In the genomic region with DNA sequence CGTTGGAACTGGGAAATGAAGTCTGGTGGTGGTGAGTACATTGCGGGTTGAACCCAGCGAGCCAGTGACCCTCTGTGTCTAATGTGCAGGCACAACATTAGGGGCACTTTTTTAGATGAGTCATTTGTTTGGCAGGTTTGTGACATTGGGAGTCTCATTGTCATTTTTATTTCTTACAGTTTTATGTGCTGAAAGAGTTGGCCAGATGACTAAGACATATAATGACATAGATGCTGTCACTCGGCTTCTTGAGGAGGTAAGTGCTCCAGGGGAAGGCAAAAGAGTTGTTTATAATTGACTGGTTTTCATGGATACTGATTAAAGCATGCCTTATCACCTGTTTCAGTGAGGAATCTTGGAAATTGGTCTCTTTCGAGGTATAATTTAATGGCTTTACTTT, we compare ENCODE assay signal across 1 cellular context.
TF ChIP-seq lines count a peak whose summit lies in the region.

No MANE protein-coding gene starts in this region.

TF ChIP-seq in GM23338, 12 proteins besides CTCF, POLR2A, EP300 and RAD21 (continued from another document):
- no peak for TF ChIP-seq ETS1 (IDR thresholded peaks at IDR 0.05)
TF ChIP-seq in GM23338: peak in this region for 0.
